15 cellular contexts compared by ENCODE assay signal in the genomic region with DNA sequence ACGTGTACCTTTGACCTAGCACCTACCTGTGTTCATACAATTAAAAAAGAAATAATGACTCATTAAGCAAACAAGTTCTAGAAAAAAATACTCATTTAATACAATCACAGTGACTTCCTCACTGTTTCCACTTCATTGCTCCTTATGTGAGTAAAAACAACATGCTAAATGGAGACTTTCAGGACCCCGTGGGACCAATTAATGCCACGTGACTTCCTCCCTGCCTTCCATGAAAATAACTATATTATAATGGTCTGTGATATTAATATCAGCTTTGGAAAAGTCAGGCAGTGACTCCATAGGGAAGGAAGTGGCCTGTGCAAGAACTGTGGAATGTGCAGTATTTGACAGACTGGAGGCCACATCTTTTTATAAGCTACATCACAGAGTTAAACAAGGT.
DNase-seq lines count a peak whose midpoint lies in the region; ATAC-seq, FAIRE-seq and TF ChIP-seq lines count a peak whose summit lies in the region.
"Had no signal": no experiment of that assay in that cellular context is flagged by ENCODE, and none has a peak within 500 bp of the region (broad histone marks: within the 10 kb centered on the region; RNA-seq: fewer than 3 reads in every experiment).

No MANE protein-coding gene starts in this region.

- POLR2A ChIA-PET in IMR-90 (lab: Charles Lee; ENCODE audit: unreplicated experiment) (no interaction called here), endothelial cell of umbilical vein (lab: Charles Lee) (interaction anchor here (0.7 kb wide), 1 partner anchor 315 kb away, joined by 3 read pairs; no protein-coding TSS in a partner anchor)

- no CpG with 5 or more reads among the region's 3 CpGs for WGBS in IMR-90 (ENCODE audit: extremely low coverage in 2 of 2, insufficient read length in 1 of 2), 2 experiments

- no peak overlapping the region for H3K18ac ChIP-seq in IMR-90 (ENCODE audit: low read depth, low read length)

- H4K8ac ChIP-seq in IMR-90 (ENCODE audit: low read depth in 2 of 2, low read length in 2 of 2): no peak overlapping the region

- in situ Hi-C loops in IMR-90 (cut with MboI; ENCODE audit: low sequenced_read_pairs): no loop called here

- H3K4me1 ChIP-seq in IMR-90 (ENCODE audit: control insufficient read depth, insufficient read depth, low read length): peaks cover 5% of the 10 kb centered on the region
- H3K4me1 ChIP-seq in endothelial cell of umbilical vein (ENCODE audit: control insufficient read depth, extremely low read depth, insufficient read depth, low read length): peaks cover 14% of the 10 kb centered on the region
- H3K4me1 ChIP-seq: pancreas had no signal

- H2AK9ac ChIP-seq in IMR-90 (replicated peaks; ENCODE audit: low read depth, low read length, poor library complexity): no peak overlapping the region

- H2AK5ac ChIP-seq in IMR-90 (ENCODE audit: low read depth, low read length): no peak overlapping the region

- H3K79me1 ChIP-seq in IMR-90 (ENCODE audit: low read depth in 1 of 2, low read length in 2 of 2): no peaks in the 10 kb centered on the region

- H3K9ac ChIP-seq in IMR-90 (ENCODE audit: low read depth, low read length) (no peak overlapping the region), endothelial cell of umbilical vein (replicated peaks; ENCODE audit: extremely low read depth, insufficient read depth, low read length) (no peak overlapping the region)

- H3K4ac ChIP-seq in IMR-90 (ENCODE audit: low read depth, low read length): no peak overlapping the region

- H3K27me3 ChIP-seq in IMR-90 (ENCODE audit: control insufficient read depth, insufficient read depth, low read length) (no peaks in the 10 kb centered on the region; the same call in 1 of the 2 replicates), endothelial cell of umbilical vein (ENCODE audit: control insufficient read depth in 2 of 2, insufficient read depth in 2 of 2, low read length in 2 of 2) (peaks cover 0 to 3% of the 10 kb centered on the region in 2 experiments)
- H3K27me3 ChIP-seq: pancreas had no signal

- no peak overlapping the region for H2BK20ac ChIP-seq in IMR-90 (ENCODE audit: low read depth, low read length)

- no peak overlapping the region for H3K14ac ChIP-seq in IMR-90 (replicated peaks; ENCODE audit: low read depth, low read length)

- H4K91ac ChIP-seq in IMR-90 (ENCODE audit: insufficient read depth, low read depth, low read length): no peak overlapping the region

- H3K4me3 ChIP-seq in AG10803 (ENCODE audit: low read length) (no peak overlapping the region), IMR-90 (ENCODE audit: insufficient read depth, low read depth, low read length) (no peak overlapping the region), endothelial cell of umbilical vein (replicated peaks in 1 of 3; ENCODE audit: insufficient read depth in 1 of 3, low read depth in 1 of 3, low read length in 3 of 3) (no peak overlapping the region)
- H3K4me3 ChIP-seq: K562, pancreas had no signal

- H3K36me3 ChIP-seq in IMR-90 (ENCODE audit: control insufficient read depth, insufficient read depth, low read length) (no peaks in the 10 kb centered on the region), endothelial cell of umbilical vein (ENCODE audit: control insufficient read depth in 2 of 2, extremely low read depth in 1 of 2, insufficient read depth in 2 of 2, low read length in 2 of 2) (no peaks in the 10 kb centered on the region)
- H3K36me3 ChIP-seq: pancreas had no signal

- H3K9me1 ChIP-seq in IMR-90 (ENCODE audit: insufficient read depth, low read length): no peaks in the 10 kb centered on the region
- no peaks in the 10 kb centered on the region for H3K9me1 ChIP-seq in endothelial cell of umbilical vein (replicated peaks; ENCODE audit: control insufficient read depth, extremely low read depth, insufficient read depth, low read length)

- no peak overlapping the region for H2BK5ac ChIP-seq in IMR-90 (ENCODE audit: low read depth, low read length, poor library complexity, severe bottlenecking)

- CTCF ChIA-PET in IMR-90 (lab: Yijun Ruan, JAX): no interaction called here
- CTCF ChIA-PET in endothelial cell of umbilical vein (lab: Charles Lee): interaction anchor here (1.2 to 1.7 kb wide), 6 partner anchors 8 to 410 kb away, joined by 3 to 8 read pairs (median 4); no protein-coding TSS in a partner anchor

- H2BK120ac ChIP-seq in IMR-90 (ENCODE audit: low read depth, low read length): no peak overlapping the region

- TF ChIP-seq POLR2A in IMR-90 (IDR thresholded peaks at IDR 0.05; ENCODE audit: low read depth, low read length): no peak
- no peak for TF ChIP-seq POLR2A in endothelial cell of umbilical vein (IDR thresholded peaks at IDR 0.05; ENCODE audit: low read depth, low read length)

- no peak for TF ChIP-seq CTCF in AG10803 (conservative IDR thresholded peaks at IDR 0.05; ENCODE audit: low read length)
- no peak for TF ChIP-seq CTCF in IMR-90 (conservative IDR thresholded peaks at IDR 0.05; ENCODE audit: low read depth, low read length)
- TF ChIP-seq CTCF in endothelial cell of umbilical vein (IDR thresholded peaks at IDR 0.05; ENCODE audit: extremely low read depth in 1 of 2, insufficient read depth in 1 of 2, low read depth in 1 of 2, low read length in 2 of 2): no peak

- H3K27ac ChIP-seq in IMR-90 (ENCODE audit: insufficient read depth, low read length) (no peak overlapping the region), endothelial cell of umbilical vein (ENCODE audit: insufficient read depth, low read depth, low read length) (peak overlapping the region; percentile 6)
- H3K27ac ChIP-seq: pancreas had no signal

- no TSS peak for BruUV-seq in IMR-90 (replicated peaks; lab: Mats Ljungman, UMichigan)
- BruUV-seq in endothelial cell of umbilical vein (replicated peaks; lab: Mats Ljungman, UMichigan): no TSS peak

- DNase-seq in AG10803 (ENCODE audit: low read depth) (peak; percentile 22), IMR-90 (peak; percentile 8), endothelial cell of umbilical vein (ENCODE audit: low read depth, low spot score) (peak; percentile 92), left kidney (ENCODE audit: low read depth, low spot score) (peak; percentile 33), GM19239 (ENCODE audit: insufficient read length, low spot score) (no peak), NCI-H128 (lab: John Stamatoyannopoulos, UW; ENCODE audit: unreplicated experiment) (no peak), NK-92 (lab: John Stamatoyannopoulos, UW; ENCODE audit: unreplicated experiment) (no peak)
- DNase-seq: activated gamma-delta T cell; DMS79 treated with DMSO at 0.1 percent for 48 hours; GOT3; NCI-H1930; pancreas; stimulated activated CD4-positive, alpha-beta T cell treated with anti-CD3 and anti-CD28 coated beads, Interleukin-15, amount 100 ng/mL, for 24 hours had no signal

- no peak overlapping the region for H2AFZ ChIP-seq in IMR-90 (replicated peaks; ENCODE audit: low read length, poor library complexity)
- H2AFZ ChIP-seq in endothelial cell of umbilical vein (ENCODE audit: low read depth, low read length): no peak overlapping the region

- no peaks in the 10 kb centered on the region for H4K20me1 ChIP-seq in IMR-90 (ENCODE audit: insufficient read depth, low read length)
- no peaks in the 10 kb centered on the region for H4K20me1 ChIP-seq in endothelial cell of umbilical vein (replicated peaks; ENCODE audit: control insufficient read depth, extremely low read depth, insufficient read depth, low read length)

- no peak overlapping the region for H3K56ac ChIP-seq in IMR-90 (ENCODE audit: extremely low read depth, insufficient read depth, low read length)

- TF ChIP-seq RAD21 in IMR-90 (IDR thresholded peaks at IDR 0.05; ENCODE audit: low read length): no peak

- FAIRE-seq in endothelial cell of umbilical vein (lab: Jason Lieb, UNC) (peak; percentile 82), GM19239 (lab: Jason Lieb, UNC) (no peak)
- FAIRE-seq: pancreas had no signal

- no peak overlapping the region for H2BK15ac ChIP-seq in IMR-90 (ENCODE audit: low read depth, low read length)

- intact Hi-C loops in IMR-90 (cut with micrococcal nuclease): no loop called here
- intact Hi-C loops in endothelial cell of umbilical vein (cut with micrococcal nuclease): loop anchor here (1.0 to 5.0 kb wide), 6 partner anchors 177 to 405 kb away; no protein-coding TSS in a partner anchor

- H3K4me2 ChIP-seq in IMR-90 (ENCODE audit: low read depth, low read length) (no peak overlapping the region), endothelial cell of umbilical vein (ENCODE audit: insufficient read depth, low read length) (peak overlapping the region; percentile 40)

- no peak overlapping the region for H3K23ac ChIP-seq in IMR-90 (ENCODE audit: low read depth, low read length)

- H4K5ac ChIP-seq in IMR-90 (ENCODE audit: low read depth, low read length): no peak overlapping the region

- ATAC-seq in IMR-90 (ENCODE audit: low read depth) (peak; percentile 70), GM21515 (IDR thresholded peaks at IDR 0.05; ENCODE audit: unreplicated experiment) (no peak)
- ATAC-seq: K562 had no signal

- H3K79me2 ChIP-seq in endothelial cell of umbilical vein (ENCODE audit: control insufficient read depth, insufficient read depth, low read length): no peaks in the 10 kb centered on the region

- dilution Hi-C loops in IMR-90 (cut with HindIII; ENCODE audit: low sequenced_read_pairs, unreplicated experiment) (no loop called here), endothelial cell of umbilical vein (cut with MboI; ENCODE audit: extremely low pct_ligation_motif_present, low sequenced_read_pairs) (no loop called here)

- H3K9me3 ChIP-seq in IMR-90 (ENCODE audit: control insufficient read depth, insufficient read depth, low read length) (no peaks in the 10 kb centered on the region), endothelial cell of umbilical vein (replicated peaks; ENCODE audit: control insufficient read depth, insufficient read depth, low read length) (no peaks in the 10 kb centered on the region)
- H3K9me3 ChIP-seq: pancreas had no signal

TF ChIP-seq in IMR-90, 13 proteins besides CTCF, POLR2A, EP300 and RAD21:
- TF ChIP-seq NFE2L2 (IDR thresholded peaks at IDR 0.05; ENCODE audit: low read depth, low read length): no peak
- no peak for TF ChIP-seq FOS (IDR thresholded peaks at IDR 0.05; ENCODE audit: low read depth, low read length)
- TF ChIP-seq MXI1 (IDR thresholded peaks at IDR 0.05; ENCODE audit: borderline replicate concordance, low read depth, low read length): no peak
- TF ChIP-seq RCOR1 (IDR thresholded peaks at IDR 0.05; ENCODE audit: insufficient replicate concordance, low read length): no peak

TF ChIP-seq in endothelial cell of umbilical vein, 7 proteins besides CTCF, POLR2A, EP300 and RAD21 (continues in another document):
- no peak for TF ChIP-seq EZH2 (IDR thresholded peaks at IDR 0.05; ENCODE audit: borderline replicate concordance, low read depth, low read length, severe bottlenecking)
- TF ChIP-seq, protein P1, sequence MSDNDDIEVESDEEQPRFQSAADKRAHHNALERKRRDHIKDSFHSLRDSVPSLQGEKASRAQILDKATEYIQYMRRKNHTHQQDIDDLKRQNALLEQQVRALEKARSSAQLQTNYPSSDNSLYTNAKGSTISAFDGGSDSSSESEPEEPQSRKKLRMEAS (IDR thresholded peaks at IDR 0.05; ENCODE audit: insufficient read depth, insufficient read length): peak; percentile 82
- TF ChIP-seq POLR2AphosphoS5 (IDR thresholded peaks at IDR 0.05; ENCODE audit: insufficient read depth, low read depth, low read length): peak; percentile 38
- TF ChIP-seq JUN (IDR thresholded peaks at IDR 0.05; ENCODE audit: borderline replicate concordance, insufficient read depth, insufficient read length, low read depth): peak; percentile 79
- no peak for TF ChIP-seq GATA2 (IDR thresholded peaks at IDR 0.05; ENCODE audit: insufficient read depth, insufficient read length, low read depth, low read length)

Comparison
In these comparisons a context has a peak if more than half of its experiments do, and no peak if none do; other contexts are left out.
1. DNase-seq: peak in AG10803 (single experiment), IMR-90 (single experiment), endothelial cell of umbilical vein (single experiment) and left kidney (single experiment); none in GM19239 (single experiment), NCI-H128 (single experiment) and NK-92 (single experiment).